ENCODE assay signal across 16 cellular contexts in the genomic region with DNA sequence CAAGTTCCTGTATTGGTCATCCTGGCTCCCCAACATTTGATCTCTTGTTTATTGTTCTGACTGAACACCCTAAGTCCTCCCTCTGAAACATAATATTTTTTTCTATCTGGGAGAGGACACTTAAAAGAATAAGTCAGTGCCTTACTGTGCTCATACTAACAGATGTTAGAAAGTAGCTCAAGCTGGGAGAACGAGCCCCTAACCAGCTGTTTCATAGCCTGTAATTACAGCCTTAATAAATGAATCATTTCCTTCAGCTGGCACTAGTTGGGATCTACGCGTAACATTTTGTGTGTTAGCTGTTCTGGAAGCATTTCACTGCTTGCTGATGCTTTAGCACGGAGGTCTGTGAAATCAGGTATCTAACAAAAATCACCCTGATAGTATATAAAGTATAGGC.
DNase-seq lines count a peak whose midpoint lies in the region; ATAC-seq and TF ChIP-seq lines count a peak whose summit lies in the region.
"Had no signal": no experiment of that assay in that cellular context is flagged by ENCODE, and none has a peak within 500 bp of the region (broad histone marks: within the 10 kb centered on the region; RNA-seq: fewer than 3 reads in every experiment).

No MANE protein-coding gene starts in this region.

- H3K27me3 ChIP-seq in GM23248 (replicated peaks; ENCODE audit: insufficient read depth) (no peaks in the 10 kb centered on the region), PC-3 (ENCODE audit: low read length) (no peaks in the 10 kb centered on the region), hepatocyte (no peaks in the 10 kb centered on the region), tibial artery (no peaks in the 10 kb centered on the region)

- H3K36me3 ChIP-seq in GM23248 (ENCODE audit: low read depth) (no peaks in the 10 kb centered on the region), PC-3 (ENCODE audit: low read depth, low read length) (no peaks in the 10 kb centered on the region), hepatocyte (replicated peaks; ENCODE audit: insufficient read depth, low read depth) (no peaks in the 10 kb centered on the region), tibial artery (no peaks in the 10 kb centered on the region)
- H3K36me3 ChIP-seq: prostate gland had no signal

- H3K4me2 ChIP-seq in GM23248 (ENCODE audit: unreplicated experiment) (peak overlapping the region; percentile 69), PC-3 (ENCODE audit: low read length) (no peak overlapping the region), hepatocyte (no peak overlapping the region)

- peak; percentile 73 for ATAC-seq in PC-3
- ATAC-seq: Panc1; stimulated activated effector memory CD8-positive, alpha-beta T cell treated with anti-CD3 and anti-CD28 coated beads, Interleukin-12 subunit alpha, Interleukin-12 subunit beta, amount 100 ng/mL, for 72 hours had no signal

- no peaks in the 10 kb centered on the region for H3K9me2 ChIP-seq in GM23248 (ENCODE audit: insufficient read depth)
- no peaks in the 10 kb centered on the region for H3K9me2 ChIP-seq in PC-3 (replicated peaks; ENCODE audit: low read length)
- no peaks in the 10 kb centered on the region for H3K9me2 ChIP-seq in hepatocyte (replicated peaks; ENCODE audit: insufficient read depth)

- in situ Hi-C loops in GM23248 (cut with MboI), result loop anchor here (25.0 kb wide), 1 partner anchor 1258 kb away; no protein-coding TSS in a partner anchor

- POLR2A ChIA-PET in PC-3 (lab: Charles Lee; ENCODE audit: unreplicated experiment), result no interaction called here

- intact Hi-C loops in PC-3 (cut with micrococcal nuclease), result no loop called here
- intact Hi-C loops in tibial artery (cut with DNase I; ENCODE audit: low total_unique reads), result no loop called here

- CTCF ChIA-PET in PC-3 (lab: Charles Lee), result no interaction called here

- H3K4me1 ChIP-seq in GM23248 (ENCODE audit: insufficient read depth), result peaks cover 16% of the 10 kb centered on the region
- H3K4me1 ChIP-seq in PC-3 (ENCODE audit: insufficient read depth, low read length), result peaks cover 7% of the 10 kb centered on the region; the same call in 1 of the 2 replicates
- H3K4me1 ChIP-seq in hepatocyte (ENCODE audit: insufficient read depth), result no peaks in the 10 kb centered on the region
- no peaks in the 10 kb centered on the region for H3K4me1 ChIP-seq in tibial artery
- H3K4me1 ChIP-seq: prostate gland had no signal

- TF ChIP-seq CTCF in PC-3 (conservative IDR thresholded peaks at IDR 0.05; ENCODE audit: low read depth, low read length) (no peak), fibroblast of pulmonary artery (IDR thresholded peaks at IDR 0.05; ENCODE audit: low read length, missing control alignments) (no peak), hepatocyte (IDR thresholded peaks at IDR 0.05; ENCODE audit: poor library complexity) (no peak), tibial artery (IDR thresholded peaks at IDR 0.05) (no peak)

- H3K79me2 ChIP-seq in GM23248 (ENCODE audit: insufficient read depth), result no peaks in the 10 kb centered on the region
- no peaks in the 10 kb centered on the region for H3K79me2 ChIP-seq in PC-3 (ENCODE audit: low read length)
- no peaks in the 10 kb centered on the region for H3K79me2 ChIP-seq in hepatocyte

- BruUV-seq in PC-3 (replicated peaks; lab: Mats Ljungman, UMichigan), result no TSS peak

- DNase-seq in A172 (ENCODE audit: low spot score) (peak; percentile 42), GM23248 (peak; percentile 82), PC-3 (peak; percentile 39), fibroblast of pulmonary artery (ENCODE audit: low read depth) (peak; percentile 75), HuH-7.5 (ENCODE audit: low spot score) (no peak), hepatocyte (ENCODE audit: low spot score) (no peak), tibial artery (no peak), GOT3 (lab: John Stamatoyannopoulos, UW) (no peak)
- DNase-seq: activated CD4-positive, alpha-beta T cell treated with anti-CD3 and anti-CD28 coated beads, Interleukin-2, amount 10 ng/mL, durations not matched to agents 24 days and 14 days; anterior cingulate cortex; immature natural killer cell; NCI-H345; stimulated activated CD4-positive, alpha-beta T cell treated with anti-CD3 and anti-CD28 coated beads, Interleukin-2, amount 100 ng/mL, for 48 hours had no signal

- H4K20me1 ChIP-seq in GM23248 (ENCODE audit: insufficient read depth) (no peaks in the 10 kb centered on the region), PC-3 (ENCODE audit: low read length) (no peaks in the 10 kb centered on the region), hepatocyte (ENCODE audit: insufficient read depth, poor library complexity, severe bottlenecking) (no peaks in the 10 kb centered on the region)

- H3K9ac ChIP-seq in GM23248 (no peak overlapping the region; the same call in 1 of the 2 replicates), PC-3 (ENCODE audit: low read length) (no peak overlapping the region)

- peak overlapping the region; percentile 50 for H3K4me3 ChIP-seq in GM23248
- no peak overlapping the region for H3K4me3 ChIP-seq in PC-3 (ENCODE audit: low read length)
- no peak overlapping the region for H3K4me3 ChIP-seq in fibroblast of pulmonary artery (replicated peaks; ENCODE audit: low read depth, low read length)
- H3K4me3 ChIP-seq in hepatocyte, result no peak overlapping the region
- no peak overlapping the region for H3K4me3 ChIP-seq in tibial artery
- H3K4me3 ChIP-seq: prostate gland had no signal

- H3F3A ChIP-seq in GM23248 (ENCODE audit: insufficient read depth), result peaks cover 13% of the 10 kb centered on the region
- no peaks in the 10 kb centered on the region for H3F3A ChIP-seq in PC-3 (ENCODE audit: low read length, unreplicated experiment)

- H2AFZ ChIP-seq in GM23248 (peak overlapping the region; percentile 15; the same call in 1 of the 2 replicates), PC-3 (ENCODE audit: low read length) (no peak overlapping the region), hepatocyte (no peak overlapping the region)

- H3K9me3 ChIP-seq in GM23248 (ENCODE audit: low read depth) (no peaks in the 10 kb centered on the region), PC-3 (ENCODE audit: low read length) (no peaks in the 10 kb centered on the region), hepatocyte (ENCODE audit: low read depth) (no peaks in the 10 kb centered on the region), tibial artery (no peaks in the 10 kb centered on the region)
- H3K9me3 ChIP-seq: prostate gland had no signal

- WGBS in GM23248 (ENCODE audit: low coverage in 1 of 2, low lambda C conversion rate in 2 of 2, missing lambda C conversion rate in 2 of 2), 2 experiments, result 0 to 2% methylated on average over 4 of the region's 4 CpGs
- WGBS in hepatocyte (ENCODE audit: low lambda C conversion rate, missing lambda C conversion rate), result 68% methylated on average over 4 of the region's 4 CpGs

- no peak overlapping the region for H3K27ac ChIP-seq in GM23248
- H3K27ac ChIP-seq in PC-3 (ENCODE audit: low read length), result no peak overlapping the region
- no peak overlapping the region for H3K27ac ChIP-seq in hepatocyte
- H3K27ac ChIP-seq in tibial artery, result no peak overlapping the region
- H3K27ac ChIP-seq: prostate gland had no signal

Comparison
In these comparisons a context has a peak if more than half of its experiments do, and no peak if none do; other contexts are left out.
1. DNase-seq: peak in A172 (single experiment), GM23248 (single experiment), PC-3 (single experiment) and fibroblast of pulmonary artery (single experiment); none in HuH-7.5 (single experiment), hepatocyte (single experiment), tibial artery (0 of 2) and GOT3 (single experiment).